In the genomic region with DNA sequence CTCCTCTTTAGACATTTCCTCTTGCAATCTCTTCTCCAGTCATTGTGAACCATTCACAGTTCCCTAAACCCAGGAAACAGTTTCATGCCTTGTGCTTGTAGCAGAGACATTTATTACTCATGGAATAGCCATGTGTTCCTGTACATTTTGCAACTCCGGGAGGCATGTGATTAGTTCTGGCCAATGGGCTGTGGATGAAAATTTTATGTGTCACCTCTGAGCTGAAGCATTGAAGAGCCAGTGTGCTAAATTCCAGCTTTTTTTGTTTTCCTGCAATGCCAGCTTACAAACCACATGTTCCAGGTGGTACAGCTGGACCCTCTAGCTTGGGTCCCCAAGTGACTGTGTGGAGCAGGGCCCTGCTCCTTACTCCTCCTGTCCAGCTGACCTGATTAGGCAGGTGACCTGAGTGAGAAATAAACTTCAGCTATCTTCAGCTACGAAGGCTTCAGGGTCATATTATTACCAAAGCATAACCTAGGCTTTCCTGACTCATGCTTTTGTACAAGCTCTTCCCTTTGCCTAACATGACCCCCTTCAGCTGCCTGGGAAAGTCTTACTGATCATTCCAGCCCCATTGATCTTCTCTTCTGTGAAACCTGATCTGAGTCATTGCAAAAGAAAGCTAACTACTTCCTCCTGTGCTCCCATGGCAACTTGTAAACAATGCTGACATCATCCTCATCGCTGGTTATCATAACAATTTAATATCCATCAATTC, we compare ENCODE assay signal across 8 cellular contexts.
DNase-seq lines count a peak whose midpoint lies in the region; ATAC-seq and TF ChIP-seq lines count a peak whose summit lies in the region.

No MANE protein-coding gene starts in this region.

- 20 to 22% methylated on average over 3 of the region's 3 CpGs for WGBS in esophagus, 2 donors

- peaks cover 59% of the 10 kb centered on the region for H3K4me1 Mint-ChIP-seq in activated CD4-positive, alpha-beta T cell treated with anti-CD3 and anti-CD28 coated beads, Interleukin-2, amount 10 ng/mL, durations not matched to agents 24 days and 14 days
- peaks cover 22% of the 10 kb centered on the region for H3K4me1 Mint-ChIP-seq in neural crest cell

- peaks cover 7% of the 10 kb centered on the region for H3K27me3 Mint-ChIP-seq in activated CD4-positive, alpha-beta T cell treated with anti-CD3 and anti-CD28 coated beads, Interleukin-2, amount 10 ng/mL, durations not matched to agents 24 days and 14 days
- H3K27me3 Mint-ChIP-seq in neural crest cell (ENCODE audit: low read depth): no peaks in the 10 kb centered on the region

- H3K27ac Mint-ChIP-seq in activated CD4-positive, alpha-beta T cell treated with anti-CD3 and anti-CD28 coated beads, Interleukin-2, amount 10 ng/mL, durations not matched to agents 24 days and 14 days: peak overlapping the region; percentile 84
- H3K27ac Mint-ChIP-seq in neural crest cell (ENCODE audit: unreplicated experiment): peak overlapping the region; percentile 1

- H3K36me3 ChIP-seq in esophagus (ENCODE audit: control insufficient read depth in 2 of 2, insufficient read depth in 2 of 2, low read length in 1 of 2): no peaks in the 10 kb centered on the region

- peak overlapping the region; percentile 5 for H3K4me3 Mint-ChIP-seq in activated CD4-positive, alpha-beta T cell treated with anti-CD3 and anti-CD28 coated beads, Interleukin-2, amount 10 ng/mL, durations not matched to agents 24 days and 14 days
- H3K4me3 Mint-ChIP-seq in neural crest cell: no peak overlapping the region

- peak; percentile 97 for ATAC-seq in HG02885 (IDR thresholded peaks at IDR 0.05; ENCODE audit: poor library complexity, unreplicated experiment)

- peak; percentile 60 for DNase-seq in activated naive CD4-positive, alpha-beta T cell treated with Interleukin-2 at 50 U/mL for 16 hours
- DNase-seq in activated naive CD4-positive, alpha-beta T cell (lab: John Stamatoyannopoulos, UW): no peak
- DNase-seq in NCI-H2029 (lab: John Stamatoyannopoulos, UW): peak; percentile 95
- DNase-seq in activated CD4-positive, alpha-beta T cell treated with anti-CD3 and anti-CD28 coated beads, Interleukin-2, amount 10 ng/mL, durations not matched to agents 24 days and 14 days: peak; percentile 88
- DNase-seq in neural crest cell (ENCODE audit: low read depth, low spot score): no peak
- DNase-seq in globus pallidus (ENCODE audit: low spot score): no peak

- H3K9me3 ChIP-seq in esophagus (ENCODE audit: control insufficient read depth in 2 of 2, insufficient read depth in 1 of 2, low read depth in 1 of 2, low read length in 1 of 2): no peaks in the 10 kb centered on the region

- peaks cover 33% of the 10 kb centered on the region for H3K9me3 Mint-ChIP-seq in activated CD4-positive, alpha-beta T cell treated with anti-CD3 and anti-CD28 coated beads, Interleukin-2, amount 10 ng/mL, durations not matched to agents 24 days and 14 days
- H3K9me3 Mint-ChIP-seq in neural crest cell: peaks cover 17% of the 10 kb centered on the region

- H3K4me3 ChIP-seq in esophagus (ENCODE audit: low read depth in 1 of 2, low read length in 2 of 2): no peak overlapping the region

- peaks cover 7% of the 10 kb centered on the region for H3K36me3 Mint-ChIP-seq in activated CD4-positive, alpha-beta T cell treated with anti-CD3 and anti-CD28 coated beads, Interleukin-2, amount 10 ng/mL, durations not matched to agents 24 days and 14 days (ENCODE audit: low read depth)
- peaks cover 4% of the 10 kb centered on the region for H3K36me3 Mint-ChIP-seq in neural crest cell (ENCODE audit: low read depth)

- no peak for TF ChIP-seq CTCF in neural crest cell (conservative IDR thresholded peaks at IDR 0.05)

- H3K27ac ChIP-seq in esophagus (ENCODE audit: low read depth in 2 of 2, low read length in 1 of 2): peak overlapping the region; percentile 93 to 96

- no peaks in the 10 kb centered on the region for H3K27me3 ChIP-seq in esophagus (ENCODE audit: control insufficient read depth in 1 of 2, insufficient read depth in 2 of 2, low read length in 2 of 2)

- intact Hi-C loops in activated CD4-positive, alpha-beta T cell treated with anti-CD3 and anti-CD28 coated beads, Interleukin-2, amount 10 ng/mL, durations not matched to agents 24 days and 14 days (cut with micrococcal nuclease): loop anchor here (1.0 to 5.0 kb wide), 9 partner anchors 17 to 1192 kb away; no protein-coding TSS in a partner anchor

- H3K4me1 ChIP-seq in esophagus (ENCODE audit: control insufficient read depth in 2 of 2, insufficient read depth in 2 of 2, low read length in 1 of 2): peaks cover 4 to 8% of the 10 kb centered on the region in 2 donors

Comparison
In these comparisons a context has a peak if more than half of its experiments do, and no peak if none do; other contexts are left out.
1. DNase-seq: peak in activated naive CD4-positive, alpha-beta T cell treated with Interleukin-2 at 50 U/mL for 16 hours (single experiment), NCI-H2029 (single experiment) and activated CD4-positive, alpha-beta T cell treated with anti-CD3 and anti-CD28 coated beads, Interleukin-2, amount 10 ng/mL, durations not matched to agents 24 days and 14 days (single experiment); none in activated naive CD4-positive, alpha-beta T cell (0 of 4), neural crest cell (single experiment) and globus pallidus (single experiment).